Comparison of ENCODE assay signal across 26 cellular contexts in the genomic region with DNA sequence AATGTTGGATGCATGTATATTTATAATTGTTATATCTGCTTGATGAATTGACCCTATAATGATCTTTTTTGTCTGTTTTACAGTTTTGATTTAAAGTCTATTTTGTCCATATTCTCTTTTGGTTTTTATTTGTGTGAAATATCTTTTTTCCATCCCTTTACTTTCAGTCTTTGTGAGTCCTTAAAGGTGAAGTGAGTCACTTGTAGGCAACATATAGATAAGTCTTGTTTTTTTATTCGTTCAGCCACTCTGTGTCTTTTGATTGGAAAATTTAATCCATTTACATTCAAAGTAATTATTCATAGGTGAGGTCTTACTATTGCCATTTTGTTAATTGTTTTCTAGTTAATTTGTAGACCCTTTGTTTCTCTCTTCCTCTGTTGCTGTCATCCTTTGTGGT.
"Had no signal": no experiment of that assay in that cellular context is flagged by ENCODE, and none has a peak within 500 bp of the region (broad histone marks: within the 10 kb centered on the region; RNA-seq: fewer than 3 reads in every experiment).

No MANE protein-coding gene starts in this region.

- H3K4me3 Mint-ChIP-seq: dendritic cell treated with granulocyte-macrophage colony-stimulating factor and Interleukin-4, amounts not matched to agents 40 ng/mL and 50 ng/mL, for 4 days; memory B cell; natural killer cell; stimulated activated memory B cell treated with anti-CD40 and anti-IgM and Interleukin-4, amounts not matched to agents 10 μg/mL and 1 μg/mL and 100 μg/mL, for 72 hours had no signal

- FAIRE-seq: endothelial cell of umbilical vein, kidney had no signal

- H3K27ac Mint-ChIP-seq: dendritic cell treated with granulocyte-macrophage colony-stimulating factor and Interleukin-4, amounts not matched to agents 40 ng/mL and 50 ng/mL, for 4 days; memory B cell; natural killer cell; stimulated activated memory B cell treated with anti-CD40 and anti-IgM and Interleukin-4, amounts not matched to agents 10 μg/mL and 1 μg/mL and 100 μg/mL, for 72 hours had no signal

- H3K27me3 Mint-ChIP-seq: dendritic cell treated with granulocyte-macrophage colony-stimulating factor and Interleukin-4, amounts not matched to agents 40 ng/mL and 50 ng/mL, for 4 days; memory B cell; stimulated activated memory B cell treated with anti-CD40 and anti-IgM and Interleukin-4, amounts not matched to agents 10 μg/mL and 1 μg/mL and 100 μg/mL, for 72 hours had no signal

- H3K27ac ChIP-seq: esophagus muscularis mucosa, foreskin keratinocyte, gastroesophageal sphincter, heart left ventricle, hepatocyte, ovary, psoas muscle, sigmoid colon, stomach, thyroid gland, vagina had no signal

- H3K9me3 ChIP-seq: ovary, thyroid gland, vagina had no signal

- H3K4me3 ChIP-seq: esophagus muscularis mucosa, gastroesophageal sphincter, heart left ventricle, hepatocyte, lung, ovary, psoas muscle, sigmoid colon, stomach, thyroid gland, vagina had no signal

- H3K27me3 ChIP-seq: esophagus muscularis mucosa, foreskin keratinocyte, gastroesophageal sphincter, heart left ventricle, hepatocyte, ovary, sigmoid colon, stomach, thyroid gland, vagina had no signal

- H3K4me1 ChIP-seq: esophagus muscularis mucosa, foreskin keratinocyte, gastroesophageal sphincter, heart left ventricle, psoas muscle, sigmoid colon, stomach, thyroid gland, vagina had no signal

- DNase-seq: effector memory CD4-positive, alpha-beta T cell; foreskin keratinocyte; heart left ventricle; kidney; natural killer cell; occipital lobe; ovary; posterior cingulate gyrus; psoas muscle; right cardiac atrium; sigmoid colon; stimulated activated CD4-positive, alpha-beta T cell treated with anti-CD3 and anti-CD28 coated beads, Interleukin-2, amount 100 ng/mL, for 24 hours; stimulated activated CD4-positive, alpha-beta T cell treated with anti-CD3 and anti-CD28 coated beads, Interleukin-4, amount 100 ng/mL, for 24 hours; stomach; thyroid gland; trophoblast cell had no signal

- ATAC-seq: foreskin keratinocyte; gastroesophageal sphincter; heart left ventricle; left lobe of liver; natural killer cell; psoas muscle; right cardiac atrium; stimulated activated memory B cell treated with anti-CD40 and anti-IgM and Interleukin-4, amounts not matched to agents 10 μg/mL and 1 μg/mL and 100 μg/mL, for 72 hours had no signal

- H2AFZ ChIP-seq: hepatocyte had no signal

- H3K4me2 ChIP-seq: hepatocyte had no signal

- H3K36me3 ChIP-seq: ovary had no signal
